In genomic region chr1:205972081-205972480, GRCh38 we compare ENCODE assay signal across 1 cellular context.
TF ChIP-seq lines count a peak whose summit lies in the region.

No MANE protein-coding gene starts in this region.

TF ChIP-seq in K562, 482 proteins besides CTCF, POLR2A, EP300 and RAD21:
- no peak for TF ChIP-seq MEF2D (tag; conservative IDR thresholded peaks at IDR 0.05; ENCODE audit: low read depth)
- TF ChIP-seq THRB (CRISPR knock-in tag; conservative IDR thresholded peaks at IDR 0.05), result no peak
TF ChIP-seq in K562: peak in this region for 0.
